In genomic region chr6:118171852-118172251, GRCh38 we compare ENCODE assay signal across 20 cellular contexts.
"Had no signal": no experiment of that assay in that cellular context is flagged by ENCODE, and none has a peak within 500 bp of the region (broad histone marks: within the 10 kb centered on the region; RNA-seq: fewer than 3 reads in every experiment).

No MANE protein-coding gene starts in this region.

- H3K4me3 ChIP-seq: coronary artery, left ventricle myocardium inferior, testis had no signal

- ATAC-seq: activated CD8-positive, alpha-beta T cell treated with anti-CD3 and anti-CD28 coated beads for 36 hours; esophagus mucosa; stimulated activated effector memory CD8-positive, alpha-beta T cell treated with anti-CD3 and anti-CD28 coated beads, Interleukin-12 subunit alpha, Interleukin-12 subunit beta, amount 100 ng/mL, for 72 hours had no signal

- DNase-seq: activated CD4-positive, alpha-beta T cell treated with anti-CD3 and anti-CD28 coated beads, Interleukin-2, amount 10 ng/mL, durations not matched to agents 24 days and 14 days; activated CD8-positive, alpha-beta T cell treated with anti-CD3 and anti-CD28 coated beads for 36 hours; activated effector memory CD4-positive, alpha-beta T cell treated with Interleukin-2 at 50 U/mL for 16 hours; activated naive CD4-positive, alpha-beta T cell treated with anti-CD3 and anti-CD28 coated beads, Interleukin-2, amount 50 U/mL, for 16 hours; activated T-cell treated with anti-CD3 and anti-CD28 coated beads, Interleukin-2, amount 50 U/mL, for 48 hours; aorta; brain microvascular endothelial cell; immature natural killer cell; kidney glomerular epithelial cell; left ventricle myocardium inferior; nephron progenitor cell; nucleus accumbens; retina; stimulated activated CD4-positive, alpha-beta T cell treated with anti-CD3 and anti-CD28 coated beads, Interleukin-4, amount 100 ng/mL, for 1 hour; T-helper 1 cell; T-helper 9 cell; testis had no signal
